ENCODE assay signal across 9 cellular contexts in the genomic region with DNA sequence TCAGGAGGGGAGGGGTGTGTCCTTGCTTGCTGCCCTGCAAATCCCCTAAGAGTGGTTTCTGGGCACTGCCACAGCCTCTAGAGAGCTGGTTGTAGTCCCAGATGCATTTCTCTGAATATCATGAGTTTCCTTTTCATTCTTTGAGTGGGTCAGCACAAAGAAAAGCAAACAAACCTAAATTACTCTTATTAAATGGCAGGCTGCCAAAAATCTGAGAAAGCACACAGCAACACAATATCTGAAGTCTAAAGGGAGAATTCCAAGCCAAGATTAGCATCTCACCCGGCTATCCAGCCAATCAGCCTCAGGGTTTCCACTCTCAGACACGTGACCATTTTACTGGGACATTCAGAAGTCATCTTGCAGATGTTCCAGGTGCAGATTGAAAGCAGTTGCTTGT.
A peak's percentile ranks its signal among the peaks of the same experiment; 100 is the strongest.
DNase-seq lines count a peak whose midpoint lies in the region; ATAC-seq and TF ChIP-seq lines count a peak whose summit lies in the region.
"Had no signal": no experiment of that assay in that cellular context is flagged by ENCODE, and none has a peak within 500 bp of the region (broad histone marks: within the 10 kb centered on the region; RNA-seq: fewer than 3 reads in every experiment).

No MANE protein-coding gene starts in this region.

- H3K9me3 ChIP-seq in endocrine pancreas (ENCODE audit: control insufficient read depth, low read length) = no peaks in the 10 kb centered on the region
- H3K9me3 ChIP-seq in sigmoid colon = no peaks in the 10 kb centered on the region

- no peak overlapping the region for H3K4me3 Mint-ChIP-seq in nephron progenitor cell
- no peak overlapping the region for H3K4me3 Mint-ChIP-seq in effector memory CD8-positive, alpha-beta T cell
- H3K4me3 Mint-ChIP-seq: stimulated activated memory B cell treated with anti-CD40 and anti-IgM and Interleukin-4, amounts not matched to agents 10 μg/mL and 1 μg/mL and 100 μg/mL, for 72 hours had no signal

- TF ChIP-seq POLR2A in sigmoid colon (IDR thresholded peaks at IDR 0.05) = no peak

- TF ChIP-seq CTCF in sigmoid colon (IDR thresholded peaks at IDR 0.05) = no peak
- no peak for TF ChIP-seq CTCF in nephron progenitor cell (IDR thresholded peaks at IDR 0.05)

- no peak overlapping the region for H3K27ac Mint-ChIP-seq in nephron progenitor cell
- no peak overlapping the region for H3K27ac Mint-ChIP-seq in effector memory CD8-positive, alpha-beta T cell
- H3K27ac Mint-ChIP-seq: stimulated activated memory B cell treated with anti-CD40 and anti-IgM and Interleukin-4, amounts not matched to agents 10 μg/mL and 1 μg/mL and 100 μg/mL, for 72 hours had no signal

- TF ChIP-seq EP300 in sigmoid colon (IDR thresholded peaks at IDR 0.05) = no peak

- no peaks in the 10 kb centered on the region for H3K36me3 ChIP-seq in endocrine pancreas (ENCODE audit: control insufficient read depth, insufficient read depth, low read length)
- no peaks in the 10 kb centered on the region for H3K36me3 ChIP-seq in sigmoid colon

- intact Hi-C loops in sigmoid colon (cut with DNase I) = no loop called here

- peak overlapping the region; percentile 26 for H3K4me3 ChIP-seq in endocrine pancreas (ENCODE audit: control insufficient read depth, insufficient read depth, low read length)
- H3K4me3 ChIP-seq in sigmoid colon = no peak overlapping the region

- H3K4me1 ChIP-seq in endocrine pancreas (ENCODE audit: control insufficient read depth, insufficient read depth, low read length) (peaks cover 4% of the 10 kb centered on the region), sigmoid colon (peaks cover 0 to 39% (median 30%) of the 10 kb centered on the region in 4 donors)

- peak; percentile 20 for ATAC-seq in GM19463 (IDR thresholded peaks at IDR 0.05; ENCODE audit: unreplicated experiment)
- no peak for ATAC-seq in effector memory CD8-positive, alpha-beta T cell (replicated peaks)
- ATAC-seq: stimulated activated memory B cell treated with anti-CD40 and anti-IgM and Interleukin-4, amounts not matched to agents 10 μg/mL and 1 μg/mL and 100 μg/mL, for 72 hours had no signal

- no peaks in the 10 kb centered on the region for H3K9me3 Mint-ChIP-seq in nephron progenitor cell
- peaks cover 9 to 15% of the 10 kb centered on the region in 2 donors for H3K9me3 Mint-ChIP-seq in effector memory CD8-positive, alpha-beta T cell
- H3K9me3 Mint-ChIP-seq: stimulated activated memory B cell treated with anti-CD40 and anti-IgM and Interleukin-4, amounts not matched to agents 10 μg/mL and 1 μg/mL and 100 μg/mL, for 72 hours had no signal

- H3K9ac ChIP-seq in endocrine pancreas (ENCODE audit: control insufficient read depth, insufficient read depth, low read length) = no peak overlapping the region

- H3K27ac ChIP-seq in sigmoid colon = peak overlapping the region in 3 of 4 donors; percentile 46 to 66 (median 51)

- H3K36me3 Mint-ChIP-seq in nephron progenitor cell (ENCODE audit: low read depth) = no peaks in the 10 kb centered on the region
- no peaks in the 10 kb centered on the region for H3K36me3 Mint-ChIP-seq in effector memory CD8-positive, alpha-beta T cell (ENCODE audit: insufficient read depth)
- H3K36me3 Mint-ChIP-seq: stimulated activated memory B cell treated with anti-CD40 and anti-IgM and Interleukin-4, amounts not matched to agents 10 μg/mL and 1 μg/mL and 100 μg/mL, for 72 hours had no signal

- DNase-seq in NCI-H2107 treated with DMSO at 0.1 percent for 48 hours (lab: John Stamatoyannopoulos, UW; ENCODE audit: unreplicated experiment) = peak; percentile 99
- DNase-seq in sigmoid colon = peak; percentile 72
- no peak for DNase-seq in nephron progenitor cell
- no peak for DNase-seq in effector memory CD8-positive, alpha-beta T cell
- no peak for DNase-seq in activated naive CD4-positive, alpha-beta T cell treated with anti-CD3 and anti-CD28 coated beads, Interleukin-2, amount 50 U/mL, for 16 hours
- no peak for DNase-seq in GDM1 (lab: John Stamatoyannopoulos, UW)

- H3K27me3 ChIP-seq in endocrine pancreas (ENCODE audit: control insufficient read depth, insufficient read depth, low read length) = no peaks in the 10 kb centered on the region
- no peaks in the 10 kb centered on the region for H3K27me3 ChIP-seq in sigmoid colon

- 5 to 30% methylated on average over 2 of the region's 2 CpGs for WGBS in sigmoid colon, 2 donors

- H3K27me3 Mint-ChIP-seq in nephron progenitor cell (ENCODE audit: low read depth, poor library complexity) = no peaks in the 10 kb centered on the region
- no peaks in the 10 kb centered on the region for H3K27me3 Mint-ChIP-seq in effector memory CD8-positive, alpha-beta T cell

- peaks cover 19% of the 10 kb centered on the region for H3K4me1 Mint-ChIP-seq in nephron progenitor cell
- H3K4me1 Mint-ChIP-seq in effector memory CD8-positive, alpha-beta T cell (ENCODE audit: low read depth in 2 of 2) = no peaks in the 10 kb centered on the region
- H3K4me1 Mint-ChIP-seq: stimulated activated memory B cell treated with anti-CD40 and anti-IgM and Interleukin-4, amounts not matched to agents 10 μg/mL and 1 μg/mL and 100 μg/mL, for 72 hours had no signal

Comparison
In these comparisons a context has a peak if more than half of its experiments do, and no peak if none do; other contexts are left out.
1. DNase-seq: peak in NCI-H2107 treated with DMSO at 0.1 percent for 48 hours (single experiment) and sigmoid colon (single experiment); none in nephron progenitor cell (single experiment), effector memory CD8-positive, alpha-beta T cell (0 of 3), activated naive CD4-positive, alpha-beta T cell treated with anti-CD3 and anti-CD28 coated beads, Interleukin-2, amount 50 U/mL, for 16 hours (single experiment) and GDM1 (single experiment).